In the genomic region with DNA sequence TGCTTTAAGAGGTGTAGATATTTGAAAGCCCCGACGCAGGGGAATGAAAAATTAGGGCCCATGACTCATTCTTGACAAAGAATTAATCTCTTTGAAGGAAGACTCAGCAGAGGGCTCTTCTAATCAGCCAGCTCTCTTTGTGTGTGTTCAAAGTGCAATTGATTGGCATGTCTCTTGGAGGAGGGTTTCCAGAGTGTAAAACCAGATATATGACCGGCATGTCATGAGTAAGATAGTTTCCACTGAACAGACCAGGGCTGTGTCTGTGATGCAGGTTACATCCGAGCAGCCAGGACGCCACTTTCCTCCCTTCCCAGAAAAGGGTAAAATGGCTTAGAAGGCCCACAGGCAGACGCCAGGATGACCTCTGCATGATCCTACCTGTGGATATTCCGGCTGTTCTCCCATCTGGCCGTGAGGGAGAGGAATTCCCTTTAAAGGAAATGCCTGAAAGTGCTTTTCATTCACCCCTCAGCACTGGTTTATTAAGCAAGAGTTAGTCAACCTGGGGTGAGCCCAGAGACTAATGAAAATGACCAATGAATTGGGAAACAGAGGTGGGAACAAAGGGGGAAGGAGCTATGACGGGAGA, we compare ENCODE assay signal across 15 cellular contexts. TPM values are rescaled to one million over a fixed set of nuclear protein-coding genes. Genes with fewer than 3 reads are reported as not detected.
A peak's percentile ranks its signal among the peaks of the same experiment; 100 is the strongest.
DNase-seq lines count a peak whose midpoint lies in the region; ATAC-seq, FAIRE-seq and TF ChIP-seq lines count a peak whose summit lies in the region.
"Had no signal": no experiment of that assay in that cellular context is flagged by ENCODE, and none has a peak within 500 bp of the region (broad histone marks: within the 10 kb centered on the region; RNA-seq: fewer than 3 reads in every experiment).

No MANE protein-coding gene starts in this region.

- FAIRE-seq in small intestine (lab: Jason Lieb, UNC), result no peak

- POLR2A ChIA-PET in RWPE1 (lab: Yijun Ruan, JAX; ENCODE audit: low non-redundant PET), result no interaction called here

- peak overlapping the region; percentile 68 for H3K27ac ChIP-seq in RWPE1
- no peak overlapping the region for H3K27ac ChIP-seq in small intestine (ENCODE audit: low read depth in 1 of 2, low read length in 1 of 2)
- no peak overlapping the region for H3K27ac ChIP-seq in heart left ventricle
- H3K27ac ChIP-seq in MM.1S (ENCODE audit: low read length), result no peak overlapping the region
- H3K27ac ChIP-seq: prostate gland had no signal

- no peaks in the 10 kb centered on the region for H3K36me3 ChIP-seq in small intestine (ENCODE audit: control insufficient read depth in 2 of 2, insufficient read depth in 2 of 2, low read length in 2 of 2)
- H3K36me3 ChIP-seq in heart left ventricle, result no peaks in the 10 kb centered on the region
- no peaks in the 10 kb centered on the region for H3K36me3 ChIP-seq in MM.1S (replicated peaks; ENCODE audit: insufficient read depth, low read length)
- H3K36me3 ChIP-seq: prostate gland had no signal

- whole genome bisulfite sequencing in small intestine, 3 donors, result 33 to 48% (median 40%) methylated on average over 9 of the region's 9 CpGs
- WGBS in heart left ventricle, 4 donors, result 53 to 73% (median 57%) methylated on average over 9 of the region's 9 CpGs

- ATAC-seq in heart left ventricle (no peak), GM21447 (IDR thresholded peaks at IDR 0.05; ENCODE audit: unreplicated experiment) (no peak)
- ATAC-seq: activated CD4-positive, CD25-positive, alpha-beta regulatory T cell treated with anti-CD3 and anti-CD28 coated beads, Interleukin-2, amount 50 U/mL, for 24 hours had no signal

- H3K27me3 ChIP-seq in small intestine (ENCODE audit: control insufficient read depth in 2 of 2, insufficient read depth in 2 of 2, low read length in 2 of 2), result peaks cover 0 to 3% of the 10 kb centered on the region in 2 donors
- peaks cover 0 to 22% (median 2%) of the 10 kb centered on the region in 9 donors for H3K27me3 ChIP-seq in heart left ventricle
- H3K27me3 ChIP-seq in MM.1S (replicated peaks; ENCODE audit: insufficient read depth, low read length), result peaks cover 32% of the 10 kb centered on the region

- CTCF ChIA-PET in RWPE1 (lab: Yijun Ruan, JAX), result no interaction called here

- no peak overlapping the region for H2AFZ ChIP-seq in MM.1S (ENCODE audit: low read length)

- intact Hi-C loops in heart left ventricle (cut with DNase I), result no loop called here

- H3K4me3 ChIP-seq in fibroblast of mammary gland (ENCODE audit: control insufficient read depth, low read depth, low read length) (no peak overlapping the region), small intestine (ENCODE audit: low read depth in 1 of 2, low read length in 2 of 2) (no peak overlapping the region), heart left ventricle (no peak overlapping the region), MM.1S (ENCODE audit: low read length) (no peak overlapping the region)
- H3K4me3 ChIP-seq: prostate gland had no signal

- H3K9ac ChIP-seq in MM.1S (ENCODE audit: low read length), result no peak overlapping the region

- peaks cover 3 to 7% of the 10 kb centered on the region in 2 donors for H3K4me1 ChIP-seq in small intestine (ENCODE audit: control insufficient read depth in 2 of 2, insufficient read depth in 1 of 2, low read depth in 1 of 2, low read length in 1 of 2)
- no peaks in the 10 kb centered on the region for H3K4me1 ChIP-seq in heart left ventricle
- H3K4me1 ChIP-seq in MM.1S (ENCODE audit: low read length), result no peaks in the 10 kb centered on the region
- H3K4me1 ChIP-seq: prostate gland had no signal

- H3K4me2 ChIP-seq in MM.1S (ENCODE audit: low read depth, low read length), result no peak overlapping the region

- H3K79me2 ChIP-seq in MM.1S (ENCODE audit: low read length), result no peaks in the 10 kb centered on the region

- no peak for TF ChIP-seq POLR2A in heart left ventricle (IDR thresholded peaks at IDR 0.05)

- DNase-seq in NCI-H2171 treated with DMSO at 0.1 percent for 48 hours (lab: John Stamatoyannopoulos, UW) (peak; percentile 5), NCI-H2171 (lab: John Stamatoyannopoulos, UW) (no peak), RWPE1 (ENCODE audit: low spot score) (peak; percentile 73), fibroblast of mammary gland (ENCODE audit: low read depth) (peak; percentile 80), small intestine (peak; percentile 52), heart left ventricle (no peak), MM.1S (no peak)
- DNase-seq: cortex of kidney; KBM-7; NCI-H1694 treated with DMSO at 0.1 percent for 48 hours; NK-92 treated with Interleukin-12 subunit alpha and Interleukin-12 subunit beta, amount 100 ng/mL, for 24 hours; stimulated activated CD8-positive, alpha-beta memory T cell treated with anti-CD3 and anti-CD28 coated beads, Interleukin-4, amount 100 ng/mL, for 48 hours had no signal

- no peaks in the 10 kb centered on the region for H3F3A ChIP-seq in MM.1S (ENCODE audit: insufficient read depth, low read length)

- TF ChIP-seq CTCF in RWPE1 (conservative IDR thresholded peaks at IDR 0.05; ENCODE audit: low read depth) (no peak), fibroblast of mammary gland (conservative IDR thresholded peaks at IDR 0.05; ENCODE audit: control insufficient read depth, insufficient read depth, low read depth, low read length) (no peak), heart left ventricle (IDR thresholded peaks at IDR 0.05) (no peak), MM.1S (IDR thresholded peaks at IDR 0.05; ENCODE audit: low read length) (no peak)

- no peaks in the 10 kb centered on the region for H4K20me1 ChIP-seq in MM.1S (ENCODE audit: insufficient read depth, low read length)

- no peaks in the 10 kb centered on the region for H3K9me2 ChIP-seq in MM.1S (replicated peaks; ENCODE audit: insufficient read depth, low read length)

- H3K9me3 ChIP-seq in small intestine (ENCODE audit: control insufficient read depth, low read depth), result no peaks in the 10 kb centered on the region
- no peaks in the 10 kb centered on the region for H3K9me3 ChIP-seq in heart left ventricle
- no peaks in the 10 kb centered on the region for H3K9me3 ChIP-seq in MM.1S (replicated peaks; ENCODE audit: insufficient read depth, low read length)
- H3K9me3 ChIP-seq: prostate gland had no signal

RNA-seq across cellular contexts. Expression of gene KRT75, which starts 7.2 kb away (rescaled TPM):
- under 1 TPM in 1 of 3 donors, not detected in 2; 0.01 TPM for polyA plus RNA-seq in small intestine
- total RNA-seq in heart left ventricle, result not detected
- not detected for polyA plus RNA-seq in heart left ventricle
- total RNA-seq: prostate gland had no signal

RNA-seq across cellular contexts. Expression of gene KRT6B, which starts 10.5 kb away (rescaled TPM):
- under 1 TPM in 1 of 3 donors, not detected in 2; 0.67 TPM for polyA plus RNA-seq in small intestine
- total RNA-seq in heart left ventricle, result not detected
- not detected for polyA plus RNA-seq in heart left ventricle

RNA-seq across cellular contexts. Expression of gene KRT6C, which starts 32.2 kb away (rescaled TPM):
- polyA plus RNA-seq in small intestine (under 1 TPM in 1 of 3 donors, not detected in 2; 0.03 TPM), heart left ventricle (not detected)
- not detected for total RNA-seq in heart left ventricle
- total RNA-seq: prostate gland had no signal

RNA-seq across cellular contexts. Expression of gene KRT82, which starts 35.3 kb away (rescaled TPM):
- polyA plus RNA-seq in small intestine (not detected), heart left ventricle (not detected)
- not detected for total RNA-seq in heart left ventricle
- total RNA-seq: prostate gland had no signal

RNA-seq across cellular contexts. Expression of gene KRT6A, which starts 51.6 kb away (rescaled TPM):
- polyA plus RNA-seq in small intestine (1 to 10 TPM in 2 of 3 donors, under 1 TPM in 1; 0.13 to 6.7 (median 3.2) TPM), heart left ventricle (under 1 TPM in 1 of 2 donors, not detected in 1; 0.03 TPM)
- under 1 TPM in 1 of 9 donors, not detected in 8; 0.11 TPM for total RNA-seq in heart left ventricle

Comparison
In these comparisons a context has a peak if more than half of its experiments do, and no peak if none do; other contexts are left out.
1. DNase-seq: peak in NCI-H2171 treated with DMSO at 0.1 percent for 48 hours (single experiment), RWPE1 (single experiment), fibroblast of mammary gland (single experiment) and small intestine (single experiment); none in NCI-H2171 (single experiment), heart left ventricle (0 of 5) and MM.1S (single experiment).